ENCODE assay signal across 25 cellular contexts in genomic region chr15:92410544-92410943, GRCh38. TPM values are rescaled to one million over a fixed set of nuclear protein-coding genes. Genes with fewer than 3 reads are reported as not detected.
A peak's percentile ranks its signal among the peaks of the same experiment; 100 is the strongest.
DNase-seq lines count a peak whose midpoint lies in the region; ATAC-seq, FAIRE-seq and TF ChIP-seq lines count a peak whose summit lies in the region.
"Had no signal": no experiment of that assay in that cellular context is flagged by ENCODE, and none has a peak within 500 bp of the region (broad histone marks: within the 10 kb centered on the region; RNA-seq: fewer than 3 reads in every experiment).

No MANE protein-coding gene starts in this region.

- peak overlapping the region; percentile 2 for H3K27ac Mint-ChIP-seq in nephron progenitor cell
- H3K27ac Mint-ChIP-seq: CD14-positive monocyte; CD4-positive, alpha-beta memory T cell; CD4-positive, CD25-positive, alpha-beta regulatory T cell had no signal

- no peak for TF ChIP-seq POLR2A in A549 (IDR thresholded peaks at IDR 0.05; ENCODE audit: low read length)

- H3K36me3 Mint-ChIP-seq in nephron progenitor cell (ENCODE audit: low read depth), result peaks cover 33% of the 10 kb centered on the region
- H3K36me3 Mint-ChIP-seq: CD14-positive monocyte; CD4-positive, alpha-beta memory T cell; CD4-positive, CD25-positive, alpha-beta regulatory T cell; CD8-positive, alpha-beta memory T cell had no signal

- H3K4me1 Mint-ChIP-seq in nephron progenitor cell, result peaks cover 38% of the 10 kb centered on the region
- H3K4me1 Mint-ChIP-seq: CD14-positive monocyte; CD4-positive, alpha-beta memory T cell; CD4-positive, CD25-positive, alpha-beta regulatory T cell; CD8-positive, alpha-beta memory T cell had no signal

- H3F3A ChIP-seq in SK-N-SH (replicated peaks; ENCODE audit: insufficient read depth), result no peaks in the 10 kb centered on the region

- WGBS in A549 (ENCODE audit: missing lambda C conversion rate), result 57% methylated on average over 6 of the region's 6 CpGs
- WGBS in SK-N-SH (ENCODE audit: low lambda C conversion rate), result 55% methylated on average over 6 of the region's 6 CpGs

- no peak for DNase-seq in A549 (ENCODE audit: low read depth in 1 of 2, low spot score in 1 of 2)
- no peak for DNase-seq in nephron progenitor cell
- no peak for DNase-seq in urothelium cell line (ENCODE audit: low spot score)
- no peak for DNase-seq in SK-N-SH
- no peak for DNase-seq in GM10248 (ENCODE audit: extremely low spot score)
- DNase-seq in LoVo (ENCODE audit: low spot score), result no peak
- DNase-seq: ACHN; BE2C; C1 segment of cervical spinal cord; CD4-positive, alpha-beta memory T cell; CD4-positive, CD25-positive, alpha-beta regulatory T cell; CD8-positive, alpha-beta memory T cell; COR-L47; DMS 273 treated with DMSO at 0.1 percent for 48 hours; DMS153; DMS53; DMS79; DND-41; EL; GDM1 had no signal

- no peak for TF ChIP-seq RAD21 in A549 (conservative IDR thresholded peaks at IDR 0.05 in 1 of 2, IDR thresholded peaks at IDR 0.05 in 1 of 2)
- TF ChIP-seq RAD21 in SK-N-SH (IDR thresholded peaks at IDR 0.05; ENCODE audit: low read length), result no peak

- no peak overlapping the region for H2AFZ ChIP-seq in SK-N-SH (ENCODE audit: low read depth)

- H3K4me1 ChIP-seq in A549, result peaks cover 1% of the 10 kb centered on the region; the same call in 1 of the 3 replicates
- peaks cover 0 to 15% (median 5%) of the 10 kb centered on the region in 10 experiments; a peak in 11 of 20 replicates for H3K4me1 ChIP-seq in BLaER1 treated with 17β-estradiol and CSF1 and Interleukin-3, amounts not matched to agents 10 nM and 100 nM
- peaks cover 0 to 6% of the 10 kb centered on the region in 2 experiments; a peak in 1 of 4 replicates for H3K4me1 ChIP-seq in SK-N-SH (ENCODE audit: control insufficient read depth in 1 of 2, insufficient read depth in 2 of 2, low read depth in 1 of 2, low read length in 1 of 2)

- POLR2A ChIA-PET in A549 (lab: Yijun Ruan, JAX), result interaction anchor here (1.2 kb wide), 1 partner anchor 17 kb away, joined by 3 read pairs; the partner anchor contains the start of gene ST8SIA2
- POLR2A ChIA-PET in SK-N-SH (lab: Yijun Ruan, JAX), result no interaction called here
- POLR2A ChIA-PET in GM10248 (lab: Yijun Ruan, JAX), result no interaction called here

- H3K4me3 ChIP-seq in A549 (no peak overlapping the region), SK-N-SH (ENCODE audit: low read depth in 2 of 2, low read length in 1 of 2) (no peak overlapping the region)
- H3K4me3 ChIP-seq in BLaER1 treated with 17β-estradiol and CSF1 and Interleukin-3, amounts not matched to agents 10 nM and 100 nM, result no peak overlapping the region

- ATAC-seq in A549, result no peak

- H3K9me2 ChIP-seq in SK-N-SH, result no peaks in the 10 kb centered on the region

- H3K27me3 ChIP-seq in BLaER1 treated with 17β-estradiol and CSF1 and Interleukin-3, amounts not matched to agents 10 nM and 100 nM, result no peaks in the 10 kb centered on the region
- H3K27me3 ChIP-seq in SK-N-SH (ENCODE audit: insufficient read depth), result no peaks in the 10 kb centered on the region
- H3K27me3 ChIP-seq: BE2C had no signal

- FAIRE-seq in A549 (lab: Jason Lieb, UNC) (peak; percentile 7), urothelium cell line (lab: Jason Lieb, UNC) (peak; percentile 13)
- FAIRE-seq: GM12891, GM19239 had no signal

- TF ChIP-seq CTCF in A549 (IDR thresholded peaks at IDR 0.05) (no peak), nephron progenitor cell (IDR thresholded peaks at IDR 0.05) (no peak), SK-N-SH (IDR thresholded peaks at IDR 0.05) (no peak), GM10248 (IDR thresholded peaks at IDR 0.05; ENCODE audit: control extremely low read depth, extremely low read depth, low read depth, missing control alignments) (no peak)

- no peak overlapping the region for H3K9ac ChIP-seq in BLaER1 treated with 17β-estradiol and CSF1 and Interleukin-3, amounts not matched to agents 10 nM and 100 nM
- no peak overlapping the region for H3K9ac ChIP-seq in SK-N-SH

- H3K4me2 ChIP-seq in A549 (no peak overlapping the region), SK-N-SH (no peak overlapping the region)
- H3K4me2 ChIP-seq in BLaER1 treated with 17β-estradiol and CSF1 and Interleukin-3, amounts not matched to agents 10 nM and 100 nM, result peak overlapping the region in 6 of 11 experiments; percentile 14 to 43 (median 30); a peak in 6 of 22 replicates

- H3K79me2 ChIP-seq in SK-N-SH (ENCODE audit: insufficient read depth), result no peaks in the 10 kb centered on the region

- peaks cover 0 to 42% (median 28%) of the 10 kb centered on the region in 11 experiments; a peak in 16 of 22 replicates for H3K36me3 ChIP-seq in BLaER1 treated with 17β-estradiol and CSF1 and Interleukin-3, amounts not matched to agents 10 nM and 100 nM
- no peaks in the 10 kb centered on the region for H3K36me3 ChIP-seq in SK-N-SH (replicated peaks in 1 of 2; ENCODE audit: control insufficient read depth in 1 of 2, insufficient read depth in 2 of 2, low read length in 1 of 2)

- CTCF ChIA-PET in A549 (lab: Yijun Ruan, JAX) (interaction anchor here (0.8 to 2.7 kb wide), 5 partner anchors 9 to 557 kb away, joined by 3 to 8 read pairs (median 5); partner anchors contain the start of genes SLCO3A1 and ST8SIA2), SK-N-SH (lab: Yijun Ruan, JAX) (interaction anchor here (1.0 kb wide), 1 partner anchor 9 kb away, joined by 3 read pairs; no protein-coding TSS in a partner anchor), GM10248 (lab: Yijun Ruan, JAX) (interaction anchor here (1.1 to 2.0 kb wide), 4 partner anchors 9 to 304 kb away, joined by 3 to 5 read pairs (median 4); no protein-coding TSS in a partner anchor)

- H3K27me3 Mint-ChIP-seq in nephron progenitor cell (ENCODE audit: low read depth, poor library complexity), result peaks cover 10% of the 10 kb centered on the region

- H3K9me3 Mint-ChIP-seq in nephron progenitor cell, result no peaks in the 10 kb centered on the region
- H3K9me3 Mint-ChIP-seq: CD4-positive, CD25-positive, alpha-beta regulatory T cell had no signal

- TF ChIP-seq EP300 in A549 (IDR thresholded peaks at IDR 0.05) (no peak), SK-N-SH (IDR thresholded peaks at IDR 0.05; ENCODE audit: borderline replicate concordance in 1 of 2, low read depth in 1 of 2, low read length in 1 of 2) (no peak)

- peaks cover 0 to 21% (median 0%) of the 10 kb centered on the region in 11 experiments; a peak in 3 of 22 replicates for H4K20me1 ChIP-seq in BLaER1 treated with 17β-estradiol and CSF1 and Interleukin-3, amounts not matched to agents 10 nM and 100 nM
- H4K20me1 ChIP-seq in SK-N-SH (ENCODE audit: insufficient read depth), result no peaks in the 10 kb centered on the region

- no peak overlapping the region for H3K4me3 Mint-ChIP-seq in nephron progenitor cell
- H3K4me3 Mint-ChIP-seq: CD14-positive monocyte; CD4-positive, alpha-beta memory T cell; CD4-positive, CD25-positive, alpha-beta regulatory T cell; CD8-positive, alpha-beta memory T cell had no signal

- H3K27ac ChIP-seq in A549, result no peak overlapping the region
- no peak overlapping the region for H3K27ac ChIP-seq in BLaER1 treated with 17β-estradiol and CSF1 and Interleukin-3, amounts not matched to agents 10 nM and 100 nM
- no peak overlapping the region for H3K27ac ChIP-seq in SK-N-SH (ENCODE audit: low read depth in 2 of 2, low read length in 1 of 2)
- H3K27ac ChIP-seq: 22Rv1 had no signal

- H3K9me3 ChIP-seq in A549 (no peaks in the 10 kb centered on the region), SK-N-SH (no peaks in the 10 kb centered on the region)
- no peaks in the 10 kb centered on the region for H3K9me3 ChIP-seq in BLaER1 treated with 17β-estradiol and CSF1 and Interleukin-3, amounts not matched to agents 10 nM and 100 nM (replicated peaks in 1 of 11)
- H3K9me3 ChIP-seq: BE2C had no signal

TF ChIP-seq in A549, 52 proteins besides CTCF, POLR2A, EP300 and RAD21 (continues in another document):
- TF ChIP-seq POLR2AphosphoS2 (conservative IDR thresholded peaks at IDR 0.05; ENCODE audit: low read length) (no peak), HMGXB4 (CRISPR knock-in tag; IDR thresholded peaks at IDR 0.05; ENCODE audit: borderline replicate concordance) (no peak), CEBPB (IDR thresholded peaks at IDR 0.05) (no peak)

TF ChIP-seq in SK-N-SH, 30 proteins besides CTCF, POLR2A, EP300 and RAD21:
- TF ChIP-seq REST (IDR thresholded peaks at IDR 0.05; ENCODE audit: low read depth, low read length), result no peak
- no peak for TF ChIP-seq RXRA (IDR thresholded peaks at IDR 0.05; ENCODE audit: borderline replicate concordance, low read depth)
- TF ChIP-seq GABPA (IDR thresholded peaks at IDR 0.05; ENCODE audit: low read depth), result no peak
- no peak for TF ChIP-seq JUND (IDR thresholded peaks at IDR 0.05)

RNA-seq across cellular contexts. Expression of gene ST8SIA2, which starts 16.9 kb away (rescaled TPM):
- polyA plus RNA-seq in A549 (2011; rRNA removed) (0.22 and 0.32 TPM in 2 replicates), A549 (2017; fragmentation: RNase III; extraction: RNeasy Plus Mini Kit Qiagen cat#74134 plus additional on column Dnase treatment) (0.41 to 1.0 TPM (median 0.62 TPM) in 3 replicates), SK-N-SH (2012; rRNA removed) (0.05 and 0.16 TPM in 2 replicates)
- 0.44 and 0.53 TPM in 2 replicates for polyA plus RNA-seq in A549 (2012; cell fraction: cytosol; rRNA removed)
- polyA plus RNA-seq in A549 (2012; cell fraction: nucleus; rRNA removed), result 0.18 and 0.28 TPM in 2 replicates
- 0.24 TPM in 1 of 2 replicates, not detected in the other for polyA minus RNA-seq in A549 (2011; rRNA and poly(A)+ RNA removed)
- 0.06 and 0.21 TPM in 2 replicates for polyA plus RNA-seq in SK-N-SH (2012; cell fraction: cytosol; rRNA removed)
- 0.04 and 0.06 TPM in 2 replicates for polyA plus RNA-seq in SK-N-SH (2012; cell fraction: nucleus; rRNA removed)
- polyA plus RNA-seq: CD14-positive monocyte; CD4-positive, alpha-beta memory T cell; CD4-positive, CD25-positive, alpha-beta regulatory T cell; CD8-positive, alpha-beta memory T cell had no signal

Comparison
In these comparisons a context has a peak if more than half of its experiments do, and no peak if none do; other contexts are left out.
1. H3K4me2 ChIP-seq: peak in BLaER1 treated with 17β-estradiol and CSF1 and Interleukin-3, amounts not matched to agents 10 nM and 100 nM (6 of 11); none in A549 (single experiment) and SK-N-SH (single experiment).